Comparison of ENCODE assay signal across 1 cellular context in genomic region chr2:181742908-181743722, GRCh38.
A peak's percentile ranks its signal among the peaks of the same experiment; 100 is the strongest.
TF ChIP-seq lines count a peak whose summit lies in the region.

No MANE protein-coding gene starts in this region.

TF ChIP-seq in HepG2, 621 proteins besides CTCF, POLR2A, EP300 and RAD21 (continued from another document and continues in another):
- no peak for TF ChIP-seq MZF1 (CRISPR knock-in tag; IDR thresholded peaks at IDR 0.05; ENCODE audit: borderline replicate concordance)
- TF ChIP-seq ZFAT (CRISPR knock-in tag; conservative IDR thresholded peaks at IDR 0.05) = no peak
- TF ChIP-seq PAX8 (CRISPR knock-in tag; IDR thresholded peaks at IDR 0.05; ENCODE audit: borderline replicate concordance) = no peak
- no peak for TF ChIP-seq CREB1 (IDR thresholded peaks at IDR 0.05)
- peak; percentile 48; the same call in 1 of the 2 replicates for TF ChIP-seq CREB1 (CRISPR knock-in tag; IDR thresholded peaks at IDR 0.05)
- peak; percentile 32; the same call in 1 of the 2 replicates for TF ChIP-seq YEATS4 (CRISPR knock-in tag; IDR thresholded peaks at IDR 0.05; ENCODE audit: borderline replicate concordance)
- TF ChIP-seq ZNF230 (CRISPR knock-in tag; IDR thresholded peaks at IDR 0.05) = no peak
- no peak for TF ChIP-seq MIER2 (CRISPR knock-in tag; IDR thresholded peaks at IDR 0.05)
- TF ChIP-seq FOXK1 (CRISPR knock-in tag; IDR thresholded peaks at IDR 0.05; ENCODE audit: borderline replicate concordance, low read depth) = no peak
- peak; percentile 28; the same call in 1 of the 2 replicates for TF ChIP-seq SOX5 (CRISPR knock-in tag; IDR thresholded peaks at IDR 0.05; ENCODE audit: borderline replicate concordance)
- TF ChIP-seq YEATS2 (CRISPR knock-in tag; IDR thresholded peaks at IDR 0.05; ENCODE audit: borderline replicate concordance) = no peak
- no peak for TF ChIP-seq TRIM24 (CRISPR knock-in tag; IDR thresholded peaks at IDR 0.05)
- peak; percentile 23; the same call in 1 of the 2 replicates for TF ChIP-seq PAXIP1 (CRISPR knock-in tag; conservative IDR thresholded peaks at IDR 0.05)
- TF ChIP-seq TP53 (CRISPR knock-in tag; conservative IDR thresholded peaks at IDR 0.05) = no peak
- no peak for TF ChIP-seq ZNF24 (IDR thresholded peaks at IDR 0.05)
- TF ChIP-seq HMGA1 (CRISPR knock-in tag; conservative IDR thresholded peaks at IDR 0.05) = no peak
- TF ChIP-seq ZBTB20 (CRISPR knock-in tag; IDR thresholded peaks at IDR 0.05; ENCODE audit: borderline replicate concordance, low read depth) = no peak
- no peak for TF ChIP-seq SMAD1 (CRISPR knock-in tag; IDR thresholded peaks at IDR 0.05; ENCODE audit: borderline replicate concordance, low read depth)
- no peak for TF ChIP-seq ZNF740 (CRISPR knock-in tag; IDR thresholded peaks at IDR 0.05)
- TF ChIP-seq ZNF547 (CRISPR knock-in tag; IDR thresholded peaks at IDR 0.05) = no peak
- TF ChIP-seq ZNF761 (CRISPR knock-in tag; conservative IDR thresholded peaks at IDR 0.05) = no peak
- TF ChIP-seq BORCS8-MEF2B (CRISPR knock-in tag; IDR thresholded peaks at IDR 0.05) = no peak
- TF ChIP-seq ZEB1 (IDR thresholded peaks at IDR 0.05; ENCODE audit: insufficient replicate concordance, low read depth) = no peak
- 0 out of 2 replicates have a peak, but pooled peaks have one; percentile 31 for TF ChIP-seq ZGPAT (CRISPR knock-in tag; IDR thresholded peaks at IDR 0.05)
- no peak for TF ChIP-seq ELF3 (CRISPR knock-in tag; IDR thresholded peaks at IDR 0.05)
- no peak for TF ChIP-seq ATF3 (CRISPR knock-in tag; IDR thresholded peaks at IDR 0.05)
- TF ChIP-seq MED8 (CRISPR knock-in tag; IDR thresholded peaks at IDR 0.05; ENCODE audit: insufficient replicate concordance) = no peak
- TF ChIP-seq ZNF564 (CRISPR knock-in tag; IDR thresholded peaks at IDR 0.05) = no peak
- TF ChIP-seq ZNF44 (CRISPR knock-in tag; IDR thresholded peaks at IDR 0.05) = no peak
- no peak for TF ChIP-seq ELK4 (CRISPR knock-in tag; IDR thresholded peaks at IDR 0.05; ENCODE audit: borderline replicate concordance)
- peak; percentile 28; the same call in 1 of the 2 replicates for TF ChIP-seq ARID5B (CRISPR knock-in tag; IDR thresholded peaks at IDR 0.05)
- no peak for TF ChIP-seq ZFY (CRISPR knock-in tag; IDR thresholded peaks at IDR 0.05)
- peak; percentile 84 for TF ChIP-seq SMC3 (IDR thresholded peaks at IDR 0.05; ENCODE audit: low read length)
- no peak for TF ChIP-seq ZNF768 (CRISPR knock-in tag; IDR thresholded peaks at IDR 0.05)
- TF ChIP-seq ZNF225 (CRISPR knock-in tag; IDR thresholded peaks at IDR 0.05) = no peak
- no peak for TF ChIP-seq ATF7-NPFF (CRISPR knock-in tag; IDR thresholded peaks at IDR 0.05; ENCODE audit: low read depth)
- TF ChIP-seq MAFF (IDR thresholded peaks at IDR 0.05; ENCODE audit: low read depth, low read length) = no peak
- TF ChIP-seq ZNF646 (CRISPR knock-in tag; IDR thresholded peaks at IDR 0.05) = no peak
- TF ChIP-seq ZNF501 (CRISPR knock-in tag; IDR thresholded peaks at IDR 0.05) = no peak
- no peak for TF ChIP-seq ZNF331 (CRISPR knock-in tag; IDR thresholded peaks at IDR 0.05)
- no peak for TF ChIP-seq ZNF781 (CRISPR knock-in tag; IDR thresholded peaks at IDR 0.05; ENCODE audit: borderline replicate concordance, not compliant biosample characterization)
- no peak for TF ChIP-seq TFAP4 (IDR thresholded peaks at IDR 0.05; ENCODE audit: borderline replicate concordance, low read depth)
- TF ChIP-seq SIN3B (IDR thresholded peaks at IDR 0.05; ENCODE audit: low read length) = no peak
- no peak for TF ChIP-seq FOSL2 (CRISPR knock-in tag; IDR thresholded peaks at IDR 0.05)
- TF ChIP-seq TARDBP (CRISPR knock-in tag; IDR thresholded peaks at IDR 0.05) = 0 out of 2 replicates have a peak, but pooled peaks have one; percentile 20
